In genomic region chr15:89559865-89560264, GRCh38 we compare ENCODE assay signal across 9 cellular contexts. TPM values are rescaled to one million over a fixed set of nuclear protein-coding genes. Genes with fewer than 3 reads are reported as not detected.
"Had no signal": no experiment of that assay in that cellular context is flagged by ENCODE, and none has a peak within 500 bp of the region (broad histone marks: within the 10 kb centered on the region; RNA-seq: fewer than 3 reads in every experiment).

No MANE protein-coding gene starts in this region.

- FAIRE-seq: H1, H54, HTR-8/SVneo had no signal

- H3K4me2 ChIP-seq: GM23338 had no signal

- ATAC-seq: GM23338 had no signal

- H2AFZ ChIP-seq: GM23338 had no signal

- DNase-seq: H9, HCEC 1CT, HFFc6, KBM-7 had no signal

- H3K4me3 ChIP-seq: GM23338 had no signal

RNA-seq across cellular contexts. Expression of gene TICRR, which starts 15.4 kb away (rescaled TPM):
- polyA plus RNA-seq: IgD-negative memory B cell had no signal
